In the genomic region with DNA sequence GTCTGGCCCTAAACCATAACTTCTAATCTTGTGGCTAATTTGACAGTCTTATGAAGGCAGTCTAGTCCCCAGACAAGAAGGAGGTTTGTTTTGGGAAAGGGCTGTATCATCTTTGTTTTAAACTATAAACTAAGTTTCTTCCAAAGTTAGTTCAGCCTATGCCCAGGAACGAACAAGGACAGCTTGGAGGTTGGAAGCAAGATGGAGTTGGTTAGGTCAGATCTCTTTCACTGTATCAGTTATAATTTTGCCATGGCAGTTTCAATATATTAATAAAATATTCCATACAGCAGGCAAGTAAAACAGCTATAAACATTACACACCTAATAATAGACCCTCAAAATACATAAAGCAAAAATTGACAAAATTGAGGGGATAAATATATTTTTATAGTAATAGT, we compare ENCODE assay signal across 1 cellular context.
TF ChIP-seq lines count a peak whose summit lies in the region.

No MANE protein-coding gene starts in this region.

TF ChIP-seq in GM23338, 12 proteins besides CTCF, POLR2A, EP300 and RAD21 (continued from another document):
- TF ChIP-seq, protein P1, sequence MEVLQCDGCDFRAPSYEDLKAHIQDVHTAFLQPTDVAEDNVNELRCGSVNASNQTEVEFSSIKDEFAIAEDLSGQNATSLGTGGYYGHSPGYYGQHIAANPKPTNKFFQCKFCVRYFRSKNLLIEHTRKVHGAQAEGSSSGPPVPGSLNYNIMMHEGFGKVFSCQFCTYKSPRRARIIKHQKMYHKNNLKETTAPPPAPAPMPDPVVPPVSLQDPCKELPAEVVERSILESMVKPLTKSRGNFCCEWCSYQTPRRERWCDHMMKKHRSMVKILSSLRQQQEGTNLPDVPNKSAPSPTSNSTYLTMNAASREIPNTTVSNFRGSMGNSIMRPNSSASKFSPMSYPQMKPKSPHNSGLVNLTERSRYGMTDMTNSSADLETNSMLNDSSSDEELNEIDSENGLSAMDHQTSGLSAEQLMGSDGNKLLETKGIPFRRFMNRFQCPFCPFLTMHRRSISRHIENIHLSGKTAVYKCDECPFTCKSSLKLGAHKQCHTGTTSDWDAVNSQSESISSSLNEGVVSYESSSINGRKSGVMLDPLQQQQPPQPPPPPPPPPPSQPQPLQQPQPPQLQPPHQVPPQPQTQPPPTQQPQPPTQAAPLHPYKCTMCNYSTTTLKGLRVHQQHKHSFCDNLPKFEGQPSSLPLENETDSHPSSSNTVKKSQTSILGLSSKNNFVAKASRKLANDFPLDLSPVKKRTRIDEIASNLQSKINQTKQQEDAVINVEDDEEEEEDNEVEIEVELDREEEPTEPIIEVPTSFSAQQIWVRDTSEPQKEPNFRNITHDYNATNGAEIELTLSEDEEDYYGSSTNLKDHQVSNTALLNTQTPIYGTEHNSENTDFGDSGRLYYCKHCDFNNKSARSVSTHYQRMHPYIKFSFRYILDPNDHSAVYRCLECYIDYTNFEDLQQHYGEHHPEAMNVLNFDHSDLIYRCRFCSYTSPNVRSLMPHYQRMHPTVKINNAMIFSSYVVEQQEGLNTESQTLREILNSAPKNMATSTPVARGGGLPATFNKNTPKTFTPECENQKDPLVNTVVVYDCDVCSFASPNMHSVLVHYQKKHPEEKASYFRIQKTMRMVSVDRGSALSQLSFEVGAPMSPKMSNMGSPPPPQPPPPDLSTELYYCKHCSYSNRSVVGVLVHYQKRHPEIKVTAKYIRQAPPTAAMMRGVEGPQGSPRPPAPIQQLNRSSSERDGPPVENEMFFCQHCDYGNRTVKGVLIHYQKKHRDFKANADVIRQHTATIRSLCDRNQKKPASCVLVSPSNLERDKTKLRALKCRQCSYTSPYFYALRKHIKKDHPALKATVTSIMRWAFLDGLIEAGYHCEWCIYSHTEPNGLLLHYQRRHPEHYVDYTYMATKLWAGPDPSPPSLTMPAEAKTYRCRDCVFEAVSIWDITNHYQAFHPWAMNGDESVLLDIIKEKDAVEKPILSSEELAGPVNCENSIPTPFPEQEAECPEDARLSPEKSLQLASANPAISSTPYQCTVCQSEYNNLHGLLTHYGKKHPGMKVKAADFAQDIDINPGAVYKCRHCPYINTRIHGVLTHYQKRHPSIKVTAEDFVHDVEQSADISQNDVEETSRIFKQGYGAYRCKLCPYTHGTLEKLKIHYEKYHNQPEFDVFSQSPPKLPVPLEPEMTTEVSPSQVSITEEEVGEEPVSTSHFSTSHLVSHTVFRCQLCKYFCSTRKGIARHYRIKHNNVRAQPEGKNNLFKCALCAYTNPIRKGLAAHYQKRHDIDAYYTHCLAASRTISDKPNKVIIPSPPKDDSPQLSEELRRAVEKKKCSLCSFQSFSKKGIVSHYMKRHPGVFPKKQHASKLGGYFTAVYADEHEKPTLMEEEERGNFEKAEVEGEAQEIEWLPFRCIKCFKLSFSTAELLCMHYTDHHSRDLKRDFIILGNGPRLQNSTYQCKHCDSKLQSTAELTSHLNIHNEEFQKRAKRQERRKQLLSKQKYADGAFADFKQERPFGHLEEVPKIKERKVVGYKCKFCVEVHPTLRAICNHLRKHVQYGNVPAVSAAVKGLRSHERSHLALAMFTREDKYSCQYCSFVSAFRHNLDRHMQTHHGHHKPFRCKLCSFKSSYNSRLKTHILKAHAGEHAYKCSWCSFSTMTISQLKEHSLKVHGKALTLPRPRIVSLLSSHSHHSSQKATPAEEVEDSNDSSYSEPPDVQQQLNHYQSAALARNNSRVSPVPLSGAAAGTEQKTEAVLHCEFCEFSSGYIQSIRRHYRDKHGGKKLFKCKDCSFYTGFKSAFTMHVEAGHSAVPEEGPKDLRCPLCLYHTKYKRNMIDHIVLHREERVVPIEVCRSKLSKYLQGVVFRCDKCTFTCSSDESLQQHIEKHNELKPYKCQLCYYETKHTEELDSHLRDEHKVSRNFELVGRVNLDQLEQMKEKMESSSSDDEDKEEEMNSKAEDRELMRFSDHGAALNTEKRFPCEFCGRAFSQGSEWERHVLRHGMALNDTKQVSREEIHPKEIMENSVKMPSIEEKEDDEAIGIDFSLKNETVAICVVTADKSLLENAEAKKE (CRISPR knock-in tag; IDR thresholded peaks at IDR 0.05), result no peak
- no peak for TF ChIP-seq POLR2AphosphoS5 (IDR thresholded peaks at IDR 0.05; ENCODE audit: low read depth)
- TF ChIP-seq NANOG (IDR thresholded peaks at IDR 0.05; ENCODE audit: borderline replicate concordance), result no peak
- no peak for TF ChIP-seq CREB1 (CRISPR knock-in tag; IDR thresholded peaks at IDR 0.05; ENCODE audit: low read depth)
- TF ChIP-seq ZNF114 (CRISPR knock-in tag; IDR thresholded peaks at IDR 0.05), result no peak
- TF ChIP-seq JUNB (IDR thresholded peaks at IDR 0.05; ENCODE audit: unreplicated experiment), result no peak
- no peak for TF ChIP-seq EZH2phosphoT487 (IDR thresholded peaks at IDR 0.05; ENCODE audit: unreplicated experiment)
- TF ChIP-seq EZH2 (IDR thresholded peaks at IDR 0.05; ENCODE audit: low read depth, unreplicated experiment), result no peak
